Comparison of ENCODE assay signal across 31 cellular contexts in genomic region chr20:9769954-9770353, GRCh38.
DNase-seq lines count a peak whose midpoint lies in the region; ATAC-seq and TF ChIP-seq lines count a peak whose summit lies in the region.
"Had no signal": no experiment of that assay in that cellular context is flagged by ENCODE, and none has a peak within 500 bp of the region (broad histone marks: within the 10 kb centered on the region; RNA-seq: fewer than 3 reads in every experiment).

No MANE protein-coding gene starts in this region.

- H3K4me3 ChIP-seq in adrenal gland (no peak overlapping the region), osteoblast (ENCODE audit: insufficient read depth, low read length) (no peak overlapping the region), testis (no peak overlapping the region)
- H3K4me3 ChIP-seq: A549; BLaER1; BLaER1 treated with 17β-estradiol and CSF1 and Interleukin-3, amounts not matched to agents 10 nM and 100 nM had no signal

- H3K4me1 ChIP-seq in adrenal gland (replicated peaks in 1 of 2) (peaks cover 11 to 23% of the 10 kb centered on the region in 2 donors), osteoblast (ENCODE audit: insufficient read depth, low read length) (no peaks in the 10 kb centered on the region), testis (peaks cover 4% of the 10 kb centered on the region)
- H3K4me1 ChIP-seq: A549; BE2C; BLaER1; BLaER1 treated with 17β-estradiol and CSF1 and Interleukin-3, amounts not matched to agents 10 nM and 100 nM; Caco-2 had no signal

- peak overlapping the region in 2 of 5 donors; percentile 34 to 56 for H3K27ac ChIP-seq in adrenal gland
- H3K27ac ChIP-seq in osteoblast (ENCODE audit: low read depth, low read length), result no peak overlapping the region
- no peak overlapping the region for H3K27ac ChIP-seq in testis
- H3K27ac ChIP-seq: 22Rv1; A549; BLaER1; BLaER1 treated with 17β-estradiol and CSF1 and Interleukin-3, amounts not matched to agents 10 nM and 100 nM; C4-2B had no signal

- intact Hi-C loops in adrenal gland (cut with DNase I), result no loop called here
- intact Hi-C loops in testis (cut with DNase I; ENCODE audit: low total_unique reads), result no loop called here

- TF ChIP-seq CTCF in adrenal gland (IDR thresholded peaks at IDR 0.05), result no peak
- no peak for TF ChIP-seq CTCF in osteoblast (IDR thresholded peaks at IDR 0.05; ENCODE audit: extremely low read depth, low read depth, low read length)
- no peak for TF ChIP-seq CTCF in testis (IDR thresholded peaks at IDR 0.05)
- TF ChIP-seq CTCF in GM13977 (IDR thresholded peaks at IDR 0.05; ENCODE audit: extremely low read depth, insufficient read depth, missing control alignments), result no peak

- no peaks in the 10 kb centered on the region for H4K20me1 ChIP-seq in osteoblast (ENCODE audit: insufficient read depth, low read length)
- H4K20me1 ChIP-seq: BLaER1; BLaER1 treated with 17β-estradiol and CSF1 and Interleukin-3, amounts not matched to agents 10 nM and 100 nM had no signal

- WGBS in adrenal gland, 4 donors, result 41 to 54% (median 51%) methylated on average over 6 of the region's 6 CpGs
- 52 to 53% methylated on average over 6 of the region's 6 CpGs for WGBS in testis, 2 donors

- no peak overlapping the region for H3K4me2 ChIP-seq in osteoblast (ENCODE audit: insufficient read depth, low read length)
- H3K4me2 ChIP-seq: A549; BLaER1; BLaER1 treated with 17β-estradiol and CSF1 and Interleukin-3, amounts not matched to agents 10 nM and 100 nM had no signal

- no peak overlapping the region for H2AFZ ChIP-seq in osteoblast (ENCODE audit: low read length)

- ATAC-seq in GM18868 (IDR thresholded peaks at IDR 0.05; ENCODE audit: unreplicated experiment), result no peak
- ATAC-seq: A549; CD8-positive, alpha-beta T cell had no signal

- H3K27me3 ChIP-seq in adrenal gland (no peaks in the 10 kb centered on the region), osteoblast (ENCODE audit: insufficient read depth, low read length) (no peaks in the 10 kb centered on the region), testis (no peaks in the 10 kb centered on the region)
- H3K27me3 ChIP-seq: BE2C; BLaER1; BLaER1 treated with 17β-estradiol and CSF1 and Interleukin-3, amounts not matched to agents 10 nM and 100 nM had no signal

- TF ChIP-seq POLR2A in adrenal gland (IDR thresholded peaks at IDR 0.05) (no peak), testis (IDR thresholded peaks at IDR 0.05) (no peak)

- H3K9me3 ChIP-seq in adrenal gland (replicated peaks in 1 of 3), result no peaks in the 10 kb centered on the region
- no peaks in the 10 kb centered on the region for H3K9me3 ChIP-seq in osteoblast (ENCODE audit: low read depth, low read length)
- H3K9me3 ChIP-seq in testis, result no peaks in the 10 kb centered on the region
- H3K9me3 ChIP-seq: A549; BE2C; BLaER1; BLaER1 treated with 17β-estradiol and CSF1 and Interleukin-3, amounts not matched to agents 10 nM and 100 nM; Caco-2 had no signal

- no peaks in the 10 kb centered on the region for H3K36me3 ChIP-seq in adrenal gland (replicated peaks in 1 of 2)
- no peaks in the 10 kb centered on the region for H3K36me3 ChIP-seq in osteoblast (ENCODE audit: insufficient read depth, low read length)
- no peaks in the 10 kb centered on the region for H3K36me3 ChIP-seq in testis (ENCODE audit: low read depth, missing control alignments)
- H3K36me3 ChIP-seq: BE2C; BLaER1; BLaER1 treated with 17β-estradiol and CSF1 and Interleukin-3, amounts not matched to agents 10 nM and 100 nM had no signal

- in situ Hi-C loops in GM13977 (cut with MboI; ENCODE audit: low pct_unique_long_range_greater_than_20kb, low sequenced_read_pairs, unreplicated experiment), result no loop called here

- DNase-seq in adrenal gland (peak; percentile 44 to 60 (median 50)), osteoblast (ENCODE audit: insufficient read length, low spot score, missing footprints) (peak; percentile 17), testis (peak; percentile 17), GM13977 (ENCODE audit: low spot score) (no peak)
- no peak for DNase-seq in activated CD4-positive, alpha-beta T cell treated with anti-CD3 and anti-CD28 coated beads for 48 hours
- DNase-seq: 8988T; ACHN; AML-193; BE2C; C1 segment of cervical spinal cord; Caco-2; Calu3; CD4-positive, alpha-beta memory T cell; CD4-positive, alpha-beta T cell; CD4-positive, CD25-positive, alpha-beta regulatory T cell; CD8-positive, alpha-beta memory T cell; CD8-positive, alpha-beta T cell; COR-L47; DMS 273 treated with DMSO at 0.1 percent for 48 hours; DMS153; DMS53; DMS79; DMS79 treated with DMSO at 0.1 percent for 48 hours; DND-41; EL had no signal

- no peaks in the 10 kb centered on the region for H3K79me2 ChIP-seq in osteoblast (ENCODE audit: insufficient read depth, low read length)

Comparison
In these comparisons a context has a peak if more than half of its experiments do, and no peak if none do; other contexts are left out.
1. DNase-seq: peak in adrenal gland (7 of 7), osteoblast (single experiment) and testis (single experiment); none in activated CD4-positive, alpha-beta T cell treated with anti-CD3 and anti-CD28 coated beads for 48 hours (single experiment) and GM13977 (single experiment).